ENCODE assay signal across 2 cellular contexts in genomic region chr3:149382518-149382917, GRCh38.
TF ChIP-seq lines count a peak whose summit lies in the region.

No MANE protein-coding gene starts in this region.

TF ChIP-seq in HepG2, 621 proteins besides CTCF, POLR2A, EP300 and RAD21:
- TF ChIP-seq ZBTB38 (CRISPR knock-in tag; IDR thresholded peaks at IDR 0.05) (peak; percentile 75; the same call in 1 of the 2 replicates), POGZ (CRISPR knock-in tag; IDR thresholded peaks at IDR 0.05) (0 out of 2 replicates have a peak, but pooled peaks have one; percentile 16), THAP7 (CRISPR knock-in tag; IDR thresholded peaks at IDR 0.05) (no peak), ZNF687 (CRISPR knock-in tag; IDR thresholded peaks at IDR 0.05) (peak; percentile 68), PHB2 (IDR thresholded peaks at IDR 0.05; ENCODE audit: partially characterized antibody) (no peak)
- TF ChIP-seq, protein P1, sequence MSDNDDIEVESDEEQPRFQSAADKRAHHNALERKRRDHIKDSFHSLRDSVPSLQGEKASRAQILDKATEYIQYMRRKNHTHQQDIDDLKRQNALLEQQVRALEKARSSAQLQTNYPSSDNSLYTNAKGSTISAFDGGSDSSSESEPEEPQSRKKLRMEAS (IDR thresholded peaks at IDR 0.05) = peak; percentile 53; the same call in 1 of the 2 replicates
TF ChIP-seq in HepG2: peak in this region for 4.

TF ChIP-seq in H1, 55 proteins besides CTCF, POLR2A, EP300 and RAD21:
- TF ChIP-seq RBBP5 (IDR thresholded peaks at IDR 0.05; ENCODE audit: borderline replicate concordance, low read depth, low read length) (no peak), TEAD4 (IDR thresholded peaks at IDR 0.05; ENCODE audit: low read depth, low read length) (no peak), HDAC6 (IDR thresholded peaks at IDR 0.05; ENCODE audit: low read depth, low read length) (no peak), RXRA (IDR thresholded peaks at IDR 0.05; ENCODE audit: insufficient read depth, low read depth, low read length) (no peak), SAP30 (IDR thresholded peaks at IDR 0.05; ENCODE audit: insufficient read depth, insufficient replicate concordance, low read length) (no peak), TCF12 (IDR thresholded peaks at IDR 0.05; ENCODE audit: low read depth, low read length) (no peak), SIRT6 (IDR thresholded peaks at IDR 0.05; ENCODE audit: low read length) (no peak)
